14 cellular contexts compared by ENCODE assay signal in genomic region chr12:12282761-12283160, GRCh38. TPM values are rescaled to one million over a fixed set of nuclear protein-coding genes. Genes with fewer than 3 reads are reported as not detected.
DNase-seq lines count a peak whose midpoint lies in the region; TF ChIP-seq lines count a peak whose summit lies in the region.
"Had no signal": no experiment of that assay in that cellular context is flagged by ENCODE, and none has a peak within 500 bp of the region (broad histone marks: within the 10 kb centered on the region; RNA-seq: fewer than 3 reads in every experiment).

No MANE protein-coding gene starts in this region.

- H3K4me3 ChIP-seq in epithelial cell of proximal tubule (ENCODE audit: low read depth, low read length) (no peak overlapping the region), neuron (ENCODE audit: low read length) (no peak overlapping the region), prostate gland (no peak overlapping the region)
- H3K4me3 ChIP-seq: heart right ventricle had no signal

- CTCF ChIA-PET in RWPE1 (lab: Yijun Ruan, JAX), result no interaction called here

- no peak for TF ChIP-seq CTCF in RWPE1 (conservative IDR thresholded peaks at IDR 0.05; ENCODE audit: low read depth)
- TF ChIP-seq CTCF in epithelial cell of proximal tubule (conservative IDR thresholded peaks at IDR 0.05; ENCODE audit: low read depth, low read length), result no peak
- no peak for TF ChIP-seq CTCF in prostate gland (IDR thresholded peaks at IDR 0.05)

- H3K27me3 ChIP-seq in neuron (ENCODE audit: insufficient read depth, low read length), result no peaks in the 10 kb centered on the region
- no peaks in the 10 kb centered on the region for H3K27me3 ChIP-seq in prostate gland (replicated peaks; ENCODE audit: insufficient read depth)
- H3K27me3 ChIP-seq: heart right ventricle had no signal

- no peak for TF ChIP-seq POLR2A in prostate gland (IDR thresholded peaks at IDR 0.05)

- in situ Hi-C loops in Caki2 (cut with HindIII; ENCODE audit: low pct_unique_long_range_greater_than_20kb, low sequenced_read_pairs), result no loop called here

- H3K9me3 ChIP-seq in neuron (ENCODE audit: low read length) (peaks cover 2% of the 10 kb centered on the region), prostate gland (no peaks in the 10 kb centered on the region)

- POLR2A ChIA-PET in RWPE1 (lab: Yijun Ruan, JAX; ENCODE audit: low non-redundant PET), result interaction anchor here (0.6 kb wide), 1 partner anchor 75 kb away, joined by 3 read pairs; no protein-coding TSS in a partner anchor

- H3K36me3 ChIP-seq in neuron (ENCODE audit: insufficient read depth, low read length) (no peaks in the 10 kb centered on the region), prostate gland (no peaks in the 10 kb centered on the region)
- H3K36me3 ChIP-seq: heart right ventricle had no signal

- intact Hi-C loops in prostate gland (cut with DNase I), result no loop called here

- peaks cover 23% of the 10 kb centered on the region for H3K4me1 ChIP-seq in neuron (ENCODE audit: insufficient read depth, low read length)
- H3K4me1 ChIP-seq in prostate gland (replicated peaks), result no peaks in the 10 kb centered on the region

- 14% methylated on average over 5 of the region's 5 CpGs for WGBS in prostate gland

- H3K27ac ChIP-seq in RWPE1, result no peak overlapping the region
- no peak overlapping the region for H3K27ac ChIP-seq in prostate gland
- H3K27ac ChIP-seq: heart right ventricle had no signal

- peak overlapping the region; percentile 28 for H2AFZ ChIP-seq in neuron (ENCODE audit: low read depth, low read length)

- DNase-seq in Caki2 (ENCODE audit: low read depth), result peak; percentile 68
- peak; percentile 23 for DNase-seq in RWPE1 (ENCODE audit: low spot score)
- DNase-seq in epithelial cell of proximal tubule (ENCODE audit: low read depth), result peak; percentile 59
- no peak for DNase-seq in prostate gland (ENCODE audit: low spot score)
- no peak for DNase-seq in DMS53 (lab: John Stamatoyannopoulos, UW)
- DNase-seq in T-helper 9 cell, result no peak
- no peak for DNase-seq in DMS53 treated with DMSO at 0.1 percent for 48 hours (lab: John Stamatoyannopoulos, UW; ENCODE audit: unreplicated experiment)
- DNase-seq: activated CD4-positive, alpha-beta T cell treated with anti-CD3 and anti-CD28 coated beads, Interleukin-2, amount 10 ng/mL, durations not matched to agents 24 days and 14 days; heart right ventricle; NCI-H146; NCI-H774; posterior cingulate gyrus; stimulated activated naive B cell treated with anti-CD40 and anti-IgM and Interleukin-4, amounts not matched to agents 10 μg/mL and 1 μg/mL and 100 μg/mL, for 72 hours had no signal

RNA-seq across cellular contexts. Expression of gene LRP6, which starts 15.9 kb away (rescaled TPM):
- 23.3 and 27.7 TPM in 2 replicates for total RNA-seq in Caki2 (2014; rRNA removed; shearing (Covaris generic); ENCODE audit: low replicate concordance)
- total RNA-seq in epithelial cell of proximal tubule, result 9.3 and 23.8 TPM in 2 replicates
- 10 to 100 TPM; 23.0 to 34.7 TPM for total RNA-seq in prostate gland

Comparison
In these comparisons a context has a peak if more than half of its experiments do, and no peak if none do; other contexts are left out.
1. DNase-seq: peak in Caki2 (single experiment), RWPE1 (single experiment) and epithelial cell of proximal tubule (single experiment); none in prostate gland (single experiment), DMS53 (single experiment), T-helper 9 cell (single experiment) and DMS53 treated with DMSO at 0.1 percent for 48 hours (single experiment).